ENCODE assay signal across 8 cellular contexts in genomic region chr1:203268901-203269653, GRCh38. TPM values are rescaled to one million over a fixed set of nuclear protein-coding genes. Genes with fewer than 3 reads are reported as not detected.
DNase-seq lines count a peak whose midpoint lies in the region; ATAC-seq and TF ChIP-seq lines count a peak whose summit lies in the region.

No MANE protein-coding gene starts in this region.

- H3K4me3 ChIP-seq in right atrium auricular region (no peak overlapping the region), breast epithelium (no peak overlapping the region), tibial nerve (no peak overlapping the region)

- peaks cover 0 to 35% of the 10 kb centered on the region in 2 donors for H3K4me1 ChIP-seq in right atrium auricular region
- H3K4me1 ChIP-seq in breast epithelium: peaks cover 0 to 11% of the 10 kb centered on the region in 2 donors
- peaks cover 0 to 54% (median 18%) of the 10 kb centered on the region in 4 donors for H3K4me1 ChIP-seq in tibial nerve

- H3K36me3 ChIP-seq in right atrium auricular region (no peaks in the 10 kb centered on the region), breast epithelium (no peaks in the 10 kb centered on the region), tibial nerve (no peaks in the 10 kb centered on the region)

- peak overlapping the region in 1 of 2 donors; percentile 31 for H3K27ac ChIP-seq in right atrium auricular region
- H3K27ac ChIP-seq in breast epithelium: peak overlapping the region; percentile 20 to 77
- peak overlapping the region in 2 of 4 donors; percentile 33 to 66 for H3K27ac ChIP-seq in tibial nerve

- ATAC-seq in left ventricle myocardium superior (no peak), left lobe of liver (peak; percentile 58), GM19328 (IDR thresholded peaks at IDR 0.05; ENCODE audit: unreplicated experiment) (no peak)

- intact Hi-C loops in left ventricle myocardium superior (cut with micrococcal nuclease) (no loop called here), breast epithelium (cut with DNase I; ENCODE audit: low total_unique reads) (no loop called here)

- TF ChIP-seq EP300 in tibial nerve (IDR thresholded peaks at IDR 0.05): no peak

- TF ChIP-seq CTCF in right atrium auricular region (IDR thresholded peaks at IDR 0.05) (peak; percentile 81 to 95), breast epithelium (IDR thresholded peaks at IDR 0.05) (peak; percentile 95 to 98 (median 98)), tibial nerve (IDR thresholded peaks at IDR 0.05) (peak; percentile 78 to 93 (median 91))

- WGBS in tibial nerve, 2 donors: 37 to 46% methylated on average over 5 of the region's 5 CpGs

- DNase-seq in right atrium auricular region (ENCODE audit: low spot score): no peak
- DNase-seq in left ventricle myocardium superior: no peak
- peak; percentile 69 for DNase-seq in MV-4-11 (lab: John Stamatoyannopoulos, UW)
- DNase-seq in RKO (ENCODE audit: low spot score): peak; percentile 74
- peak in 1 of 2 donors; percentile 38 for DNase-seq in breast epithelium (ENCODE audit: low spot score in 2 of 2)
- no peak for DNase-seq in left lobe of liver (ENCODE audit: low spot score)
- DNase-seq in tibial nerve (ENCODE audit: low spot score in 2 of 2): peak in 1 of 2 donors; percentile 78

- TF ChIP-seq POLR2A in breast epithelium (IDR thresholded peaks at IDR 0.05) (no peak), tibial nerve (IDR thresholded peaks at IDR 0.05) (no peak)

- H3K9me3 ChIP-seq in right atrium auricular region (no peaks in the 10 kb centered on the region), breast epithelium (no peaks in the 10 kb centered on the region), tibial nerve (no peaks in the 10 kb centered on the region)

- no peaks in the 10 kb centered on the region for H3K27me3 ChIP-seq in right atrium auricular region
- no peaks in the 10 kb centered on the region for H3K27me3 ChIP-seq in breast epithelium
- no peaks in the 10 kb centered on the region for H3K27me3 ChIP-seq in tibial nerve

RNA-seq across cellular contexts. Expression of gene BTG2, which starts 36.2 kb away (rescaled TPM):
- total RNA-seq in right atrium auricular region (100 to 1,000 TPM; 132 to 254 TPM), left ventricle myocardium superior (41.3 TPM), breast epithelium (100 to 1,000 TPM in 2 of 3 donors, 10 to 100 TPM in 1; 82.7 to 271 (median 102) TPM), left lobe of liver (2.8 TPM), tibial nerve (100 to 1,000 TPM; 153 to 208 (median 177) TPM)

RNA-seq across cellular contexts. Expression of gene CHIT1, which starts 39.6 kb away (rescaled TPM):
- not detected for total RNA-seq in right atrium auricular region
- total RNA-seq in left ventricle myocardium superior: not detected
- total RNA-seq in breast epithelium: 10 to 100 TPM in 1 of 3 donors, 1 to 10 TPM in 1, not detected in 1; 5.1 to 15.2 TPM
- total RNA-seq in left lobe of liver: 0.28 TPM
- total RNA-seq in tibial nerve: under 1 TPM in 2 of 4 donors, not detected in 2; 0.39 to 0.42 TPM

Comparison
In these comparisons a context has a peak if more than half of its experiments do, and no peak if none do; other contexts are left out.
1. DNase-seq: peak in MV-4-11 (single experiment) and RKO (single experiment); none in right atrium auricular region (single experiment), left ventricle myocardium superior (single experiment) and left lobe of liver (single experiment).
2. RNA of gene BTG2, which starts 36.2 kb away (total RNA-seq): 132 to 254 TPM in right atrium auricular region, 153 to 208 TPM in tibial nerve, 82.7 to 271 TPM in breast epithelium and 41.3 TPM in left ventricle myocardium superior (single experiment); 2.8 TPM in left lobe of liver (single experiment); every median in the first group is over 10 times any median in the second.
3. Peak in every context shown above with its lines, with median percentiles within 50 percentile points of each other: CTCF ChIP-seq.